24 cellular contexts compared by ENCODE assay signal in the genomic region with DNA sequence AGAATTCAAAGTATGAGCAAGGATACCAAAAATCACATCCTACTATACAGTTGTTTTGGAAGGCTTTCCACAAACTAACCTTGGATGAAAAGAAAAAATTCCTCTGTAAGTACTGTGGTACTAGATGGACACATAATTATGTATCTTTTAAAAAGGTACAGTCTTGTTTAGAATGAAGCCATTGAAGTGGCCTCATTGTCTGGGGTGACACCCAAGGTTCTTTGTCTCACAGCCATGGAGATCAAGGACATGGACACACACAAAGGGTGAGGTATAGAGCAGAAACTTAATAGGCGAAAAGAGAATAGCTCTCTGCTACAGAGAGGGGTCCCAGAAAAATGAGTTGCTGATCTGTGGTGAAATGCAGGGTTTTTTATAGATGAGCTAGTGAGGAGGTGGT. TPM values are rescaled to one million over a fixed set of nuclear protein-coding genes. Genes with fewer than 3 reads are reported as not detected.
A peak's percentile ranks its signal among the peaks of the same experiment; 100 is the strongest.
DNase-seq lines count a peak whose midpoint lies in the region; ATAC-seq and TF ChIP-seq lines count a peak whose summit lies in the region.
"Had no signal": no experiment of that assay in that cellular context is flagged by ENCODE, and none has a peak within 500 bp of the region (broad histone marks: within the 10 kb centered on the region; RNA-seq: fewer than 3 reads in every experiment).

No MANE protein-coding gene starts in this region.

- H2BK15ac ChIP-seq in mesendoderm (replicated peaks; ENCODE audit: low read depth), result no peak overlapping the region

- peaks cover 20% of the 10 kb centered on the region for H3K4me1 ChIP-seq in GM23338 (ENCODE audit: insufficient read depth)
- H3K4me1 ChIP-seq in HUES64 (ENCODE audit: insufficient read depth, low read length), result peaks cover 19% of the 10 kb centered on the region
- no peaks in the 10 kb centered on the region for H3K4me1 ChIP-seq in mesendoderm (ENCODE audit: control insufficient read depth, low read depth, low read length)
- H3K4me1 ChIP-seq in lower lobe of right lung, result no peaks in the 10 kb centered on the region

- peak overlapping the region; percentile 0; the same call in 1 of the 2 replicates for H3K4me2 ChIP-seq in GM23338
- no peak overlapping the region for H3K4me2 ChIP-seq in mesendoderm (ENCODE audit: low read length)

- H3K23ac ChIP-seq in mesendoderm (ENCODE audit: low read length), result peak overlapping the region; percentile 24

- no peak overlapping the region for H3K4me3 Mint-ChIP-seq in GM23338

- H3K36me3 Mint-ChIP-seq in GM23338 (ENCODE audit: low read depth), result peaks cover 15% of the 10 kb centered on the region

- no peaks in the 10 kb centered on the region for H3F3A ChIP-seq in GM23338 (replicated peaks; ENCODE audit: low read depth)

- H2AK5ac ChIP-seq in mesendoderm (ENCODE audit: low read length), result no peak overlapping the region

- H3K9ac ChIP-seq in HUES64 (ENCODE audit: low read depth, low read length) (no peak overlapping the region), mesendoderm (ENCODE audit: low read length) (no peak overlapping the region)

- no peaks in the 10 kb centered on the region for H3K79me2 ChIP-seq in GM23338 (replicated peaks; ENCODE audit: insufficient read depth)
- H3K79me2 ChIP-seq in mesendoderm (ENCODE audit: control insufficient read depth, insufficient read depth, low read length), result no peaks in the 10 kb centered on the region

- H3K4me3 ChIP-seq in GM23338, result no peak overlapping the region
- H3K4me3 ChIP-seq in HUES64 (ENCODE audit: low read length), result no peak overlapping the region
- H3K4me3 ChIP-seq in mesendoderm (ENCODE audit: low read length), result no peak overlapping the region
- H3K4me3 ChIP-seq in lower lobe of right lung, result no peak overlapping the region
- H3K4me3 ChIP-seq: MG63 had no signal

- 97% methylated on average over 1 of the region's 1 CpG for WGBS in HUES64
- WGBS in mesendoderm (ENCODE audit: extremely low coverage, insufficient coverage, low lambda C conversion rate), result no CpG with 5 or more reads among the region's 1 CpG

- H3K79me1 ChIP-seq in mesendoderm (ENCODE audit: low read length), result no peaks in the 10 kb centered on the region

- no peak overlapping the region for H2BK5ac ChIP-seq in mesendoderm (ENCODE audit: low read length)

- H2AFZ ChIP-seq in GM23338, result no peak overlapping the region

- ATAC-seq in GM23338, result no peak
- no peak for ATAC-seq in lower lobe of right lung
- ATAC-seq in GM21360 (IDR thresholded peaks at IDR 0.05; ENCODE audit: unreplicated experiment), result no peak
- ATAC-seq: HCT116, Panc1 had no signal

- H3K27ac ChIP-seq in GM23338 (ENCODE audit: low read depth) (peak overlapping the region; percentile 1; the same call in 1 of the 2 replicates), HUES64 (ENCODE audit: low read depth, low read length) (peak overlapping the region; percentile 60; the same call in 1 of the 2 replicates), mesendoderm (ENCODE audit: low read depth, low read length) (no peak overlapping the region), lower lobe of right lung (no peak overlapping the region)
- H3K27ac ChIP-seq: HL-60, RWPE1 had no signal

- H3K36me3 ChIP-seq in GM23338 (ENCODE audit: insufficient read depth), result no peaks in the 10 kb centered on the region
- H3K36me3 ChIP-seq in HUES64 (ENCODE audit: insufficient read depth, low read length), result no peaks in the 10 kb centered on the region; the same call in 1 of the 2 replicates
- no peaks in the 10 kb centered on the region for H3K36me3 ChIP-seq in mesendoderm (ENCODE audit: control insufficient read depth, insufficient read depth, low read length)
- peaks cover 15% of the 10 kb centered on the region for H3K36me3 ChIP-seq in lower lobe of right lung
- H3K36me3 ChIP-seq: MG63 had no signal

- no peak overlapping the region for H3K18ac ChIP-seq in mesendoderm (ENCODE audit: low read length)

- H3K27me3 ChIP-seq in GM23338 (ENCODE audit: insufficient read depth), result no peaks in the 10 kb centered on the region
- no peaks in the 10 kb centered on the region for H3K27me3 ChIP-seq in HUES64 (ENCODE audit: insufficient read depth, low read length)
- H3K27me3 ChIP-seq in mesendoderm (ENCODE audit: insufficient read depth, low read length, poor library complexity), result no peaks in the 10 kb centered on the region
- H3K27me3 ChIP-seq in lower lobe of right lung (ENCODE audit: low read depth), result no peaks in the 10 kb centered on the region
- H3K27me3 ChIP-seq: MG63 had no signal

- no peak overlapping the region for H4K5ac ChIP-seq in mesendoderm (ENCODE audit: low read length)

- H3K9me3 ChIP-seq in HUES64 (ENCODE audit: insufficient read depth, low read depth, low read length) (peaks cover 3% of the 10 kb centered on the region; the same call in 1 of the 2 replicates), lower lobe of right lung (no peaks in the 10 kb centered on the region)
- H3K9me3 ChIP-seq: MG63 had no signal

- peaks cover 14% of the 10 kb centered on the region for H3K9me3 Mint-ChIP-seq in GM23338

- H4K8ac ChIP-seq in mesendoderm (ENCODE audit: low read depth, low read length), result no peak overlapping the region

- no peak overlapping the region for H3K4ac ChIP-seq in mesendoderm (ENCODE audit: low read depth, low read length)

- DNase-seq in GM23338 (ENCODE audit: low spot score) (no peak), mesendoderm (no peak), lower lobe of right lung (no peak), HuH-7.5 (ENCODE audit: low spot score) (no peak), NCI-H1930 (lab: John Stamatoyannopoulos, UW) (no peak)
- DNase-seq: C1 segment of cervical spinal cord, DMS153, DND-41, GOT3, KBM-7, MG63, NCI-H1105 treated with DMSO at 0.1 percent for 48 hours, NCI-H146, NCI-H2029, NCI-H446 treated with DMSO at 0.1 percent for 48 hours, NCI-H526, NCI-H82, SHP77 had no signal

- no peaks in the 10 kb centered on the region for H4K20me1 ChIP-seq in GM23338 (replicated peaks; ENCODE audit: insufficient read depth)

- H3K9me2 ChIP-seq in GM23338 (ENCODE audit: insufficient read depth), result peaks cover 7% of the 10 kb centered on the region

- H3K4me1 Mint-ChIP-seq in GM23338, result peaks cover 25% of the 10 kb centered on the region

- intact Hi-C loops in lower lobe of right lung (cut with DNase I), result no loop called here

- no peak for TF ChIP-seq CTCF in GM23338 (conservative IDR thresholded peaks at IDR 0.05; ENCODE audit: low read depth in 2 of 2)
- TF ChIP-seq CTCF in lower lobe of right lung (IDR thresholded peaks at IDR 0.05), result no peak

- H3K27ac Mint-ChIP-seq in GM23338, result no peak overlapping the region

- no peak overlapping the region for H3K56ac ChIP-seq in mesendoderm (ENCODE audit: low read length)

- H3K27me3 Mint-ChIP-seq in GM23338 (ENCODE audit: insufficient read depth, low read depth, poor library complexity), result peaks cover 5% of the 10 kb centered on the region

- H2BK120ac ChIP-seq in mesendoderm (ENCODE audit: low read depth, low read length), result no peak overlapping the region

TF ChIP-seq in GM23338, 12 proteins besides CTCF, POLR2A, EP300 and RAD21 (continues in another document):
- TF ChIP-seq ETS1 (IDR thresholded peaks at IDR 0.05), result no peak

RNA-seq across cellular contexts. Expression of gene HERC5, which starts 16.8 kb away (rescaled TPM):
- 23.0 and 25.1 TPM in 2 replicates for total RNA-seq in GM23338 (2014; rRNA removed; shearing (Covaris generic))
- 22.8 and 24.4 TPM in 2 replicates for polyA plus RNA-seq in GM23338 (2016; fragmentation: Nextera tagmentation; extraction: Ambion mirVana)
- polyA plus RNA-seq in HUES64 (2013, experiment 1 of 2), result 11.4 TPM
- 11.5 TPM for polyA plus RNA-seq in HUES64 (2013, experiment 2 of 2)
- polyA plus RNA-seq in mesendoderm (2013, experiment 1 of 2), result 8.2 TPM
- 8.2 TPM for polyA plus RNA-seq in mesendoderm (2013, experiment 2 of 2)
- 27.6 TPM for total RNA-seq in lower lobe of right lung

Comparison
In these comparisons a context has a peak if more than half of its experiments do, and no peak if none do; other contexts are left out.
1. H3K27ac ChIP-seq: peak in GM23338 (single experiment) and HUES64 (single experiment); none in mesendoderm (single experiment) and lower lobe of right lung (single experiment).